ENCODE assay signal across 24 cellular contexts in genomic region chr19:4521170-4521887, GRCh38. TPM values are rescaled to one million over a fixed set of nuclear protein-coding genes. Genes with fewer than 3 reads are reported as not detected.
DNase-seq lines count a peak whose midpoint lies in the region; ATAC-seq, FAIRE-seq and TF ChIP-seq lines count a peak whose summit lies in the region.
"Had no signal": no experiment of that assay in that cellular context is flagged by ENCODE, and none has a peak within 500 bp of the region (broad histone marks: within the 10 kb centered on the region; RNA-seq: fewer than 3 reads in every experiment).

No MANE protein-coding gene starts in this region.

- intact Hi-C loops in MCF 10A (cut with micrococcal nuclease) (no loop called here), mammary epithelial cell (cut with micrococcal nuclease) (no loop called here)

- POLR2A ChIA-PET in MCF 10A (lab: Yijun Ruan, JAX) (interaction anchor here (0.7 to 1.1 kb wide), 2 partner anchors 13 to 50 kb away, joined by 3 to 4 read pairs; no protein-coding TSS in a partner anchor), RWPE1 (lab: Yijun Ruan, JAX; ENCODE audit: low non-redundant PET) (no interaction called here)

- no peaks in the 10 kb centered on the region for H4K20me1 ChIP-seq in mammary epithelial cell (ENCODE audit: insufficient read depth, low read length)

- H3K9ac ChIP-seq in mammary epithelial cell (ENCODE audit: insufficient read depth, low read length) (no peak overlapping the region), subcutaneous abdominal adipose tissue (ENCODE audit: low read length in 5 of 5) (peak overlapping the region; percentile 12 to 89 (median 74))

- CTCF ChIA-PET in MCF 10A (lab: Yijun Ruan, JAX) (interaction anchor here (0.5 to 1.2 kb wide), 3 partner anchors 13 to 257 kb away, joined by 3 read pairs; no protein-coding TSS in a partner anchor), mammary epithelial cell (lab: Charles Lee; ENCODE audit: low non-redundant PET) (no interaction called here), RWPE1 (lab: Yijun Ruan, JAX) (interaction anchor here (0.7 to 1.2 kb wide), 3 partner anchors 13 to 34 kb away, joined by 3 to 7 read pairs (median 5); partner anchors contain the start of gene PLIN5)

- H3K4me2 ChIP-seq in mammary epithelial cell (ENCODE audit: insufficient read depth, low read depth, low read length) = no peak overlapping the region

- H3K27me3 Mint-ChIP-seq in MCF 10A (ENCODE audit: insufficient read depth, unreplicated experiment) = no peaks in the 10 kb centered on the region
- H3K27me3 Mint-ChIP-seq: type B pancreatic cell had no signal

- H3K27ac Mint-ChIP-seq in MCF 10A (ENCODE audit: low read depth, unreplicated experiment) = no peak overlapping the region
- H3K27ac Mint-ChIP-seq: naive B cell, type B pancreatic cell had no signal

- no peak for TF ChIP-seq POLR2A in suprapubic skin (IDR thresholded peaks at IDR 0.05)

- H3K36me3 Mint-ChIP-seq in MCF 10A (ENCODE audit: insufficient read depth, unreplicated experiment) = peaks cover 6% of the 10 kb centered on the region
- H3K36me3 Mint-ChIP-seq: naive B cell, type B pancreatic cell had no signal

- H3K9me3 ChIP-seq in mammary epithelial cell (replicated peaks; ENCODE audit: insufficient read depth, low read length) (no peaks in the 10 kb centered on the region), subcutaneous abdominal adipose tissue (ENCODE audit: control insufficient read depth in 5 of 5, low read length in 5 of 5) (no peaks in the 10 kb centered on the region), suprapubic skin (no peaks in the 10 kb centered on the region)
- H3K9me3 ChIP-seq: MG63, ovary had no signal

- no peaks in the 10 kb centered on the region for H3K79me2 ChIP-seq in mammary epithelial cell (ENCODE audit: insufficient read depth, low read length)

- no peak overlapping the region for H2AFZ ChIP-seq in mammary epithelial cell (ENCODE audit: low read depth, low read length)

- no peak overlapping the region for H3K4me3 Mint-ChIP-seq in MCF 10A (ENCODE audit: unreplicated experiment)
- H3K4me3 Mint-ChIP-seq: stimulated activated naive CD8-positive, alpha-beta T cell treated with anti-CD3 and anti-CD28 coated beads, Interleukin-15, amount 100 ng/mL, for 72 hours; type B pancreatic cell had no signal

- peak; percentile 33 for DNase-seq in MCF 10A (ENCODE audit: unreplicated experiment)
- no peak for DNase-seq in mammary epithelial cell
- no peak for DNase-seq in RWPE1 (ENCODE audit: low spot score)
- peak; percentile 80 for DNase-seq in left lobe of liver (ENCODE audit: low spot score)
- no peak for DNase-seq in NCI-H526 treated with DMSO at 0.1 percent for 48 hours (lab: John Stamatoyannopoulos, UW)
- DNase-seq in urothelium cell line (ENCODE audit: low spot score) = no peak
- no peak for DNase-seq in suprapubic skin (ENCODE audit: low spot score in 2 of 2)
- DNase-seq: 8988T; activated CD4-positive, alpha-beta T cell treated with anti-CD3 and anti-CD28 coated beads for 4 hours; cortex of kidney; hippocampal formation; MG63; naive B cell; NCI-H2171 treated with DMSO at 0.1 percent for 48 hours; SIG-M5; stimulated activated CD4-positive, alpha-beta T cell treated with anti-CD3 and anti-CD28 coated beads, Interleukin-2, amount 100 ng/mL, for 48 hours; stimulated activated naive CD8-positive, alpha-beta T cell treated with anti-CD3 and anti-CD28 coated beads, Interleukin-15, amount 100 ng/mL, for 72 hours had no signal

- in situ Hi-C loops in mammary epithelial cell (cut with MboI; ENCODE audit: low sequenced_read_pairs in 2 of 2) = no loop called here

- TF ChIP-seq CTCF in MCF 10A (IDR thresholded peaks at IDR 0.05; ENCODE audit: unreplicated experiment) (no peak), mammary epithelial cell (conservative IDR thresholded peaks at IDR 0.05 in 1 of 2, IDR thresholded peaks at IDR 0.05 in 1 of 2; ENCODE audit: extremely low read depth in 1 of 2, insufficient read depth in 1 of 2, low read depth in 1 of 2, low read length in 2 of 2) (no peak), RWPE1 (conservative IDR thresholded peaks at IDR 0.05; ENCODE audit: low read depth) (no peak), suprapubic skin (IDR thresholded peaks at IDR 0.05) (no peak)

- no peak for FAIRE-seq in urothelium cell line (lab: Jason Lieb, UNC)
- FAIRE-seq: D721Med, G401.6, TTC549 had no signal

- H3K27me3 ChIP-seq in mammary epithelial cell (ENCODE audit: insufficient read depth, low read length) (no peaks in the 10 kb centered on the region), subcutaneous abdominal adipose tissue (ENCODE audit: control insufficient read depth in 5 of 5, insufficient read depth in 4 of 5, low read length in 5 of 5) (peaks cover 0 to 2% (median 0%) of the 10 kb centered on the region in 5 donors), suprapubic skin (peaks cover 7% of the 10 kb centered on the region)
- H3K27me3 ChIP-seq: MG63, ovary had no signal

- no peak for TF ChIP-seq EP300 in suprapubic skin (IDR thresholded peaks at IDR 0.05)

- no peaks in the 10 kb centered on the region for H3K9me3 Mint-ChIP-seq in MCF 10A (ENCODE audit: unreplicated experiment)
- H3K9me3 Mint-ChIP-seq: stimulated activated naive CD8-positive, alpha-beta T cell treated with anti-CD3 and anti-CD28 coated beads, Interleukin-15, amount 100 ng/mL, for 72 hours; type B pancreatic cell had no signal

- BruUV-seq in MCF 10A (replicated peaks; lab: Mats Ljungman, UMichigan) = no TSS peak
- no TSS peak for BruUV-seq in mammary epithelial cell (replicated peaks; lab: Mats Ljungman, UMichigan)

- H3K27ac ChIP-seq in mammary epithelial cell (ENCODE audit: insufficient read depth, low read depth, low read length) (no peak overlapping the region), RWPE1 (peak overlapping the region; percentile 93), subcutaneous abdominal adipose tissue (ENCODE audit: low read depth, low read length) (peak overlapping the region; percentile 98), suprapubic skin (no peak overlapping the region)
- H3K27ac ChIP-seq: C4-2B, ovary had no signal

- no peak overlapping the region for H3K4me3 ChIP-seq in mammary epithelial cell (replicated peaks in 1 of 3; ENCODE audit: insufficient read depth in 1 of 3, low read depth in 2 of 3, low read length in 3 of 3)
- peak overlapping the region in 4 of 5 donors; percentile 33 to 57 (median 41) for H3K4me3 ChIP-seq in subcutaneous abdominal adipose tissue (ENCODE audit: low read depth in 1 of 5, low read length in 5 of 5)
- no peak overlapping the region for H3K4me3 ChIP-seq in suprapubic skin
- H3K4me3 ChIP-seq: MG63, ovary had no signal

- peak; percentile 29 for ATAC-seq in left lobe of liver
- ATAC-seq: stimulated activated naive CD8-positive, alpha-beta T cell treated with anti-CD3 and anti-CD28 coated beads, Interleukin-15, amount 100 ng/mL, for 72 hours had no signal

- H3K36me3 ChIP-seq in mammary epithelial cell (ENCODE audit: insufficient read depth, low read length) (no peaks in the 10 kb centered on the region), subcutaneous abdominal adipose tissue (ENCODE audit: control insufficient read depth in 5 of 5, insufficient read depth in 5 of 5, low read length in 5 of 5) (peaks cover 0 to 17% (median 4%) of the 10 kb centered on the region in 5 donors), suprapubic skin (no peaks in the 10 kb centered on the region)
- H3K36me3 ChIP-seq: MG63, ovary had no signal

- WGBS in mammary epithelial cell (ENCODE audit: low coverage, missing lambda C conversion rate) = 77% methylated on average over 10 of the region's 11 CpGs
- 83% methylated on average over 11 of the region's 11 CpGs for WGBS in suprapubic skin

- dilution Hi-C loops in mammary epithelial cell (cut with HindIII; ENCODE audit: low sequenced_read_pairs) = no loop called here

- H3K4me1 ChIP-seq in mammary epithelial cell (ENCODE audit: insufficient read depth, low read length) (peaks cover 26% of the 10 kb centered on the region), subcutaneous abdominal adipose tissue (ENCODE audit: control insufficient read depth in 5 of 5, insufficient read depth in 5 of 5, low read length in 5 of 5) (peaks cover 14 to 79% (median 75%) of the 10 kb centered on the region in 5 donors), suprapubic skin (peaks cover 14% of the 10 kb centered on the region)

- peaks cover 20% of the 10 kb centered on the region for H3K4me1 Mint-ChIP-seq in MCF 10A (ENCODE audit: insufficient read depth, unreplicated experiment)
- H3K4me1 Mint-ChIP-seq: naive B cell; stimulated activated naive CD8-positive, alpha-beta T cell treated with anti-CD3 and anti-CD28 coated beads, Interleukin-15, amount 100 ng/mL, for 72 hours had no signal

RNA-seq across cellular contexts. Expression of gene PLIN4, which starts 3.0 kb away (rescaled TPM):
- total RNA-seq in MCF 10A (2022) (1.4 and 1.8 TPM in 2 replicates), mammary epithelial cell (10 to 100 TPM in 1 of 2 donors, 1 to 10 TPM in 1; 9.3 to 38.2 TPM), left lobe of liver (36.8 TPM), suprapubic skin (10 to 100 TPM; 12.4 to 38.3 (median 19.3) TPM)
- 2.7 TPM for polyA plus RNA-seq in mammary epithelial cell
- 7.6 TPM for polyA minus RNA-seq in mammary epithelial cell

RNA-seq across cellular contexts. Expression of gene PLIN5, which starts 13.7 kb away (rescaled TPM):
- total RNA-seq in MCF 10A (2022) = not detected in 2 replicates
- under 1 TPM in 1 of 2 donors, not detected in 1; 0.19 TPM for total RNA-seq in mammary epithelial cell
- polyA plus RNA-seq in mammary epithelial cell = not detected
- polyA minus RNA-seq in mammary epithelial cell = not detected
- total RNA-seq in left lobe of liver = 136 TPM
- 10 to 100 TPM in 1 of 4 donors, 1 to 10 TPM in 3; 1.8 to 16.4 (median 5.6) TPM for total RNA-seq in suprapubic skin

RNA-seq across cellular contexts. Expression of gene LRG1, which starts 18.5 kb away (rescaled TPM):
- 0.33 and 0.56 TPM in 2 replicates for total RNA-seq in MCF 10A (2022)
- not detected for total RNA-seq in mammary epithelial cell
- polyA plus RNA-seq in mammary epithelial cell = not detected
- polyA minus RNA-seq in mammary epithelial cell = not detected
- 328 TPM for total RNA-seq in left lobe of liver
- 1 to 10 TPM; 4.5 to 8.0 (median 6.3) TPM for total RNA-seq in suprapubic skin

RNA-seq across cellular contexts. Expression of gene SEMA6B, which starts 38.2 kb away (rescaled TPM):
- total RNA-seq in MCF 10A (2022) (0.20 and 0.54 TPM in 2 replicates), mammary epithelial cell (under 1 TPM in 1 of 2 donors, not detected in 1; 0.28 TPM), left lobe of liver (1.8 TPM), suprapubic skin (1 to 10 TPM; 1.5 to 5.4 (median 3.3) TPM)
- polyA plus RNA-seq in mammary epithelial cell = 0.22 TPM
- polyA minus RNA-seq in mammary epithelial cell = not detected

RNA-seq across cellular contexts. Expression of gene HDGFL2, which starts 49.2 kb away (rescaled TPM):
- total RNA-seq in MCF 10A (2022) (46.3 and 53.8 TPM in 2 replicates), mammary epithelial cell (10 to 100 TPM; 38.5 to 50.9 TPM), left lobe of liver (16.8 TPM), suprapubic skin (10 to 100 TPM; 23.0 to 27.4 (median 23.4) TPM)
- polyA plus RNA-seq in mammary epithelial cell = 30.0 TPM
- polyA minus RNA-seq in mammary epithelial cell = 13.4 TPM

Comparison
In these comparisons a context has a peak if more than half of its experiments do, and no peak if none do; other contexts are left out.
1. DNase-seq: peak in MCF 10A (single experiment) and left lobe of liver (single experiment); none in mammary epithelial cell (single experiment), RWPE1 (single experiment), NCI-H526 treated with DMSO at 0.1 percent for 48 hours (single experiment), urothelium cell line (single experiment) and suprapubic skin (0 of 2).
2. H3K27ac ChIP-seq: peak in RWPE1 (single experiment) and subcutaneous abdominal adipose tissue (single experiment); none in mammary epithelial cell (single experiment) and suprapubic skin (single experiment).
3. H3K4me3 ChIP-seq: peak in subcutaneous abdominal adipose tissue (4 of 5); none in mammary epithelial cell (0 of 3) and suprapubic skin (single experiment).
4. RNA of gene LRG1, which starts 18.5 kb away (total RNA-seq): 328 TPM in left lobe of liver (single experiment); 4.5 to 8.0 TPM in suprapubic skin, 0.33 to 0.56 TPM in MCF 10A and not detected in mammary epithelial cell; every median in the first group is over 10 times any median in the second.